ENCODE assay signal across 7 cellular contexts in the genomic region with DNA sequence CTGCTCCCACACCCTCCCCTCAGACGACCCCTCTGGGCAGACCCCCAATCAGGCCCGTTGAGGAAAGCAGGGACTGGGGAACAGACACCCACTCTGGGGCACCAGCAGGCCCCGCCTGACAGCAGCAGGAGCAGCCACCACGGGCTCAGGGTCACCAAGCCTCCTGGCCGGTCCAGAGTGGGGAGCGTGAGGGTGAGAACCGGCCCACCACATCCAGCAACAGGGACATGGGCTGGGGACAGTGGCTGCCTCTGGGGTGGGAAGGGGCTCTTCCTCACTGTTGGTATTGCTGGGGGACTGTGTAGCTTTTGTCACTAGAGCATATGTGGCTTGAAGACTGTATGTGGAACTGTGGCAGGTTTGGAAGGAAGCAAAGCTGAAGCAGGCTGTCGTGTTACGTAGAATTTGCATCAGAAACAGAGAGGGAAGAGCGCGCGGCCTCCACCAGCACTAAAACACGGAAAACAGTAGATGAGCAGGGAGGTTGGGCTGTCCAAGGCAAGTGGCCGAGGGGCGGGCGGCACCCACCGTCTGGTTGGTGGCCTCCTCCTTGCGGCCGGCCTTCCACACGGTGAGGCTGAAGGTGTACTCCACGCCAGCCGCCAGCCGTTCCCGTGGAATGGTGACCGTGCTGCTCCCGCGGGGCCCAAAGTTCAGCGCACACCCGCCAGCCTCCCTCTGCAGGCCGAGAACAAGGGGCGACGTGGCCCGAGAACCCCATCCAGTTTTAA. TPM values are rescaled to one million over a fixed set of nuclear protein-coding genes. Genes with fewer than 3 reads are reported as not detected.
DNase-seq lines count a peak whose midpoint lies in the region; ATAC-seq and TF ChIP-seq lines count a peak whose summit lies in the region.
"Not testable (repeated sequence)": the region's sequence is repeated elsewhere in the genome, so short reads cannot be mapped to it uniquely, and the experiment has no call there.

No MANE protein-coding gene starts in this region.

- not testable (repeated sequence) for H3K9me3 ChIP-seq in lower lobe of right lung; osteoblast (ENCODE audit: low read depth, low read length); aorta (ENCODE audit: control insufficient read depth, low read length)

- WGBS in aorta, 2 donors = 87 to 95% methylated on average over 8 to 25 of the region's 33 CpGs

- not testable (repeated sequence) for H3K27ac ChIP-seq in lower lobe of right lung; aorta (ENCODE audit: low read depth in 1 of 2, low read length in 2 of 2)
- peak overlapping the region; percentile 51 for H3K27ac ChIP-seq in osteoblast (ENCODE audit: low read depth, low read length)

- H3K36me3 Mint-ChIP-seq in HFFc6 (ENCODE audit: low read depth); chondrocyte (ENCODE audit: low read depth): not testable (repeated sequence)

- H3K4me3 Mint-ChIP-seq in HFFc6; chondrocyte (ENCODE audit: unreplicated experiment): not testable (repeated sequence)

- H3K9me3 Mint-ChIP-seq in HFFc6; chondrocyte (ENCODE audit: low read depth): not testable (repeated sequence)

- H3K27ac Mint-ChIP-seq in HFFc6 = peak overlapping the region; percentile 75; the same call in 1 of the 2 replicates
- peak overlapping the region; percentile 61 for H3K27ac Mint-ChIP-seq in chondrocyte (ENCODE audit: unreplicated experiment)

- not testable (repeated sequence) for H3K27me3 Mint-ChIP-seq in HFFc6 (ENCODE audit: insufficient read depth); chondrocyte (ENCODE audit: low read depth)

- peak; percentile 17 for ATAC-seq in left ventricle myocardium superior
- peak; percentile 19 to 47 for ATAC-seq in lower lobe of right lung
- ATAC-seq in sciatic nerve = peak; percentile 22
- ATAC-seq in aorta (ENCODE audit: low FRiP score) = peak; percentile 41

- not testable (repeated sequence) for H3K4me2 ChIP-seq in osteoblast (ENCODE audit: insufficient read depth, low read length)

- H3K4me1 ChIP-seq in lower lobe of right lung; osteoblast (ENCODE audit: insufficient read depth, low read length); aorta (ENCODE audit: control insufficient read depth in 1 of 2, insufficient read depth in 2 of 2, low read length in 2 of 2): not testable (repeated sequence)

- not testable (repeated sequence) for TF ChIP-seq CTCF in HFFc6 (IDR thresholded peaks at IDR 0.05); chondrocyte (IDR thresholded peaks at IDR 0.05); lower lobe of right lung (IDR thresholded peaks at IDR 0.05); osteoblast (IDR thresholded peaks at IDR 0.05; ENCODE audit: extremely low read depth, low read depth, low read length)

- not testable (repeated sequence) for H4K20me1 ChIP-seq in osteoblast (ENCODE audit: insufficient read depth, low read length)

- H3K4me1 Mint-ChIP-seq in HFFc6 (ENCODE audit: low read depth); chondrocyte (ENCODE audit: low read depth): not testable (repeated sequence)

- not testable (repeated sequence) for H2AFZ ChIP-seq in osteoblast (ENCODE audit: low read length)

- not testable (repeated sequence) for H3K4me3 ChIP-seq in lower lobe of right lung; osteoblast (ENCODE audit: insufficient read depth, low read length); aorta (ENCODE audit: low read length in 2 of 2)

- not testable (repeated sequence) for DNase-seq in HFFc6; chondrocyte (ENCODE audit: low spot score); left ventricle myocardium superior; lower lobe of right lung; sciatic nerve (ENCODE audit: low spot score)
- peak; percentile 18 for DNase-seq in osteoblast (ENCODE audit: insufficient read length, low spot score, missing footprints)
- DNase-seq in aorta = peak in 1 of 2 donors; percentile 12

- not testable (repeated sequence) for H3K27me3 ChIP-seq in lower lobe of right lung (ENCODE audit: low read depth); osteoblast (ENCODE audit: insufficient read depth, low read length); aorta (ENCODE audit: control insufficient read depth in 1 of 2, insufficient read depth in 2 of 2, low read length in 1 of 2)

- H3K36me3 ChIP-seq in lower lobe of right lung; osteoblast (ENCODE audit: insufficient read depth, low read length); aorta (ENCODE audit: control insufficient read depth in 1 of 2, insufficient read depth in 2 of 2, low read length in 1 of 2): not testable (repeated sequence)

- intact Hi-C loops in left ventricle myocardium superior (cut with micrococcal nuclease); lower lobe of right lung (cut with DNase I); sciatic nerve (cut with DNase I); aorta (cut with DNase I): not testable (repeated sequence)

- H3K79me2 ChIP-seq in osteoblast (ENCODE audit: insufficient read depth, low read length) = not testable (repeated sequence)

RNA-seq across cellular contexts. Expression of gene RRN3, which starts 40.8 kb away (rescaled TPM):
- total RNA-seq in HFFc6 (2021; fragmentation: NEBNext Ultra II Directional; extraction: Animal tissue kit (Norgen Biotek cat#: 25700)) = 10 to 100 TPM; 27.8 to 36.3 (median 31.3) TPM
- total RNA-seq in chondrocyte (24.4 to 25.8 TPM (median 25.1 TPM) in 3 replicates), left ventricle myocardium superior (25.8 TPM), lower lobe of right lung (23.0 TPM), osteoblast (23.0 and 29.3 TPM in 2 replicates), sciatic nerve (28.8 TPM), aorta (10 to 100 TPM; 19.1 to 22.9 TPM)
- polyA plus RNA-seq in aorta = 10 to 100 TPM in 1 of 2 donors, 1 to 10 TPM in 1; 9.4 to 11.7 TPM
